8 cellular contexts compared by ENCODE assay signal in genomic region chr14:65414961-65415589, GRCh38. TPM values are rescaled to one million over a fixed set of nuclear protein-coding genes. Genes with fewer than 3 reads are reported as not detected.
DNase-seq lines count a peak whose midpoint lies in the region; ATAC-seq, FAIRE-seq and TF ChIP-seq lines count a peak whose summit lies in the region.

No MANE protein-coding gene starts in this region.

- POLR2A ChIA-PET in CD4-positive, alpha-beta memory T cell (lab: Charles Lee; ENCODE audit: partially characterized antibody), result interaction anchor here (0.7 to 5.7 kb wide), 12 partner anchors 46 to 546 kb away, joined by 3 to 76 read pairs (median 4); no protein-coding TSS in a partner anchor
- POLR2A ChIA-PET in PC-3 (lab: Charles Lee; ENCODE audit: unreplicated experiment), result interaction anchor here (0.5 to 0.8 kb wide), 6 partner anchors 87 to 944 kb away, joined by 3 to 10 read pairs (median 5); no protein-coding TSS in a partner anchor

- peak overlapping the region; percentile 84 for H3K4me2 ChIP-seq in PC-3 (ENCODE audit: low read length)

- H3K27me3 Mint-ChIP-seq in CD4-positive, alpha-beta memory T cell, result no peaks in the 10 kb centered on the region
- no peaks in the 10 kb centered on the region for H3K27me3 Mint-ChIP-seq in stimulated activated naive B cell treated with anti-CD40 and anti-IgM and Interleukin-4, amounts not matched to agents 10 μg/mL and 1 μg/mL and 100 μg/mL, for 72 hours

- peak overlapping the region in 3 of 7 donors; percentile 30 to 89 (median 80) for H3K27ac Mint-ChIP-seq in CD4-positive, alpha-beta memory T cell
- no peak overlapping the region for H3K27ac Mint-ChIP-seq in stimulated activated naive B cell treated with anti-CD40 and anti-IgM and Interleukin-4, amounts not matched to agents 10 μg/mL and 1 μg/mL and 100 μg/mL, for 72 hours

- FAIRE-seq in GM18507 (lab: Jason Lieb, UNC) (peak; percentile 35), endometrium (lab: Jason Lieb, UNC) (peak; percentile 82), pancreas (lab: Jason Lieb, UNC) (peak; percentile 84)

- CTCF ChIA-PET in CD4-positive, alpha-beta memory T cell (lab: Charles Lee; ENCODE audit: partially characterized antibody), result interaction anchor here (0.7 to 10.6 kb wide), 48 partner anchors 8 to 988 kb away, joined by 3 to 150 read pairs (median 4); partner anchors contain the start of gene FNTB
- CTCF ChIA-PET in PC-3 (lab: Charles Lee), result interaction anchor here (0.6 to 4.3 kb wide), 24 partner anchors 9 to 655 kb away, joined by 3 to 87 read pairs (median 5); no protein-coding TSS in a partner anchor

- H3K4me1 Mint-ChIP-seq in CD4-positive, alpha-beta memory T cell, result peaks cover 34 to 56% (median 42%) of the 10 kb centered on the region in 4 donors
- peaks cover 8 to 21% of the 10 kb centered on the region in 2 donors for H3K4me1 Mint-ChIP-seq in stimulated activated naive B cell treated with anti-CD40 and anti-IgM and Interleukin-4, amounts not matched to agents 10 μg/mL and 1 μg/mL and 100 μg/mL, for 72 hours

- no peaks in the 10 kb centered on the region for H3K9me2 ChIP-seq in PC-3 (replicated peaks; ENCODE audit: low read length)

- peak; percentile 28 to 45 (median 34) for DNase-seq in CD4-positive, alpha-beta memory T cell
- DNase-seq in GM18507 (ENCODE audit: extremely low spot score, insufficient read length, low read depth), result no peak
- DNase-seq in PC-3, result peak; percentile 57
- no peak for DNase-seq in pancreas
- no peak for DNase-seq in stimulated activated naive B cell treated with anti-CD40 and anti-IgM and Interleukin-4, amounts not matched to agents 10 μg/mL and 1 μg/mL and 100 μg/mL, for 72 hours

- peaks cover 43% of the 10 kb centered on the region for H3K4me1 ChIP-seq in CD4-positive, alpha-beta memory T cell (ENCODE audit: insufficient read depth, low read length)
- H3K4me1 ChIP-seq in PC-3 (ENCODE audit: insufficient read depth, low read length), result peaks cover 37% of the 10 kb centered on the region
- H3K4me1 ChIP-seq in pancreas, result peaks cover 3 to 5% (median 4%) of the 10 kb centered on the region in 3 donors

- peaks cover 11% of the 10 kb centered on the region for H4K20me1 ChIP-seq in PC-3 (ENCODE audit: low read length)

- no peak overlapping the region for H2AFZ ChIP-seq in PC-3 (ENCODE audit: low read length)

- H3K79me2 ChIP-seq in PC-3 (ENCODE audit: low read length), result peaks cover 93% of the 10 kb centered on the region

- no peak overlapping the region for H3K4me3 ChIP-seq in CD4-positive, alpha-beta memory T cell (ENCODE audit: low read length in 2 of 2)
- H3K4me3 ChIP-seq in PC-3 (ENCODE audit: low read length) (peak overlapping the region; percentile 86), pancreas (no peak overlapping the region)

- peak overlapping the region; percentile 80 for H3K9ac ChIP-seq in PC-3 (ENCODE audit: low read length)

- no peaks in the 10 kb centered on the region for H3K9me3 ChIP-seq in CD4-positive, alpha-beta memory T cell (ENCODE audit: control insufficient read depth in 1 of 2, low read length in 2 of 2)
- H3K9me3 ChIP-seq in PC-3 (ENCODE audit: low read length) (no peaks in the 10 kb centered on the region), pancreas (no peaks in the 10 kb centered on the region)

- peak overlapping the region in 6 of 8 donors; percentile 17 to 99 (median 92) for H3K4me3 Mint-ChIP-seq in CD4-positive, alpha-beta memory T cell
- no peak overlapping the region for H3K4me3 Mint-ChIP-seq in stimulated activated naive B cell treated with anti-CD40 and anti-IgM and Interleukin-4, amounts not matched to agents 10 μg/mL and 1 μg/mL and 100 μg/mL, for 72 hours

- no peaks in the 10 kb centered on the region for H3K9me3 Mint-ChIP-seq in CD4-positive, alpha-beta memory T cell
- H3K9me3 Mint-ChIP-seq in stimulated activated naive B cell treated with anti-CD40 and anti-IgM and Interleukin-4, amounts not matched to agents 10 μg/mL and 1 μg/mL and 100 μg/mL, for 72 hours, result no peaks in the 10 kb centered on the region

- WGBS in pancreas, 2 donors, result 60% methylated on average over 3 of the region's 3 CpGs

- H3K27ac ChIP-seq in CD4-positive, alpha-beta memory T cell (ENCODE audit: low read depth, low read length), result no peak overlapping the region
- peak overlapping the region; percentile 56; the same call in 1 of the 2 replicates for H3K27ac ChIP-seq in PC-3 (ENCODE audit: low read length)
- no peak overlapping the region for H3K27ac ChIP-seq in pancreas

- no peak for ATAC-seq in PC-3
- ATAC-seq in pancreas, result no peak
- no peak for ATAC-seq in HG03097 (IDR thresholded peaks at IDR 0.05; ENCODE audit: low FRiP score, unreplicated experiment)
- no peak for ATAC-seq in stimulated activated naive B cell treated with anti-CD40 and anti-IgM and Interleukin-4, amounts not matched to agents 10 μg/mL and 1 μg/mL and 100 μg/mL, for 72 hours (replicated peaks)
- no peak for ATAC-seq in GM21360 (IDR thresholded peaks at IDR 0.05; ENCODE audit: unreplicated experiment)

- H3K27me3 ChIP-seq in CD4-positive, alpha-beta memory T cell (ENCODE audit: insufficient read depth, low read length), result no peaks in the 10 kb centered on the region
- H3K27me3 ChIP-seq in PC-3 (ENCODE audit: low read length) (no peaks in the 10 kb centered on the region), pancreas (no peaks in the 10 kb centered on the region)

- peaks cover 7% of the 10 kb centered on the region for H3F3A ChIP-seq in PC-3 (ENCODE audit: low read length, unreplicated experiment)

- no TSS peak for BruUV-seq in PC-3 (replicated peaks; lab: Mats Ljungman, UMichigan)

- peaks cover 0 to 10% of the 10 kb centered on the region in 2 donors for H3K36me3 Mint-ChIP-seq in CD4-positive, alpha-beta memory T cell
- H3K36me3 Mint-ChIP-seq in stimulated activated naive B cell treated with anti-CD40 and anti-IgM and Interleukin-4, amounts not matched to agents 10 μg/mL and 1 μg/mL and 100 μg/mL, for 72 hours, result no peaks in the 10 kb centered on the region

- intact Hi-C loops in CD4-positive, alpha-beta memory T cell (cut with micrococcal nuclease), result loop anchor here (1.0 to 10.0 kb wide), 8 partner anchors 190 to 1873 kb away; partner anchors contain the start of genes GPHN and PPP2R5E
- intact Hi-C loops in PC-3 (cut with micrococcal nuclease), result loop anchor here (1.0 to 10.0 kb wide), 8 partner anchors 9 to 544 kb away; no protein-coding TSS in a partner anchor
- intact Hi-C loops in pancreas (cut with DNase I), result loop anchor here in 2 of 3 donors (5.0 to 10.0 kb wide), 2 partner anchors 407 to 410 kb away; no protein-coding TSS in a partner anchor

- no peaks in the 10 kb centered on the region for H3K36me3 ChIP-seq in CD4-positive, alpha-beta memory T cell (ENCODE audit: insufficient read depth, low read length)
- H3K36me3 ChIP-seq in PC-3 (ENCODE audit: low read depth, low read length) (no peaks in the 10 kb centered on the region), pancreas (no peaks in the 10 kb centered on the region)

- peak; percentile 89 for TF ChIP-seq CTCF in PC-3 (conservative IDR thresholded peaks at IDR 0.05; ENCODE audit: low read depth, low read length)
- peak in 1 of 4 donors; percentile 21 for TF ChIP-seq CTCF in pancreas (IDR thresholded peaks at IDR 0.05)

RNA-seq across cellular contexts. Expression of gene FUT8, which starts 2.5 kb away (rescaled TPM):
- total RNA-seq in CD4-positive, alpha-beta memory T cell, result 10 to 100 TPM; 49.3 to 51.0 TPM
- polyA plus RNA-seq in CD4-positive, alpha-beta memory T cell, result 10 to 100 TPM; 10.6 to 15.1 TPM
- total RNA-seq in PC-3 (2014; rRNA removed) (129 and 132 TPM in 2 replicates), pancreas (10 to 100 TPM; 19.1 to 42.6 (median 22.6) TPM)
- polyA plus RNA-seq in pancreas, result 1 to 10 TPM; 5.8 to 7.0 TPM

Comparison
In these comparisons a context has a peak if more than half of its experiments do, and no peak if none do; other contexts are left out.
1. DNase-seq: peak in CD4-positive, alpha-beta memory T cell (5 of 5) and PC-3 (single experiment); none in GM18507 (single experiment), pancreas (0 of 6) and stimulated activated naive B cell treated with anti-CD40 and anti-IgM and Interleukin-4, amounts not matched to agents 10 μg/mL and 1 μg/mL and 100 μg/mL, for 72 hours (single experiment).
2. H3K4me3 Mint-ChIP-seq: peak in CD4-positive, alpha-beta memory T cell (6 of 8); none in stimulated activated naive B cell treated with anti-CD40 and anti-IgM and Interleukin-4, amounts not matched to agents 10 μg/mL and 1 μg/mL and 100 μg/mL, for 72 hours (0 of 2).